Comparison of ENCODE assay signal across 29 cellular contexts in genomic region chr18:26637983-26638382, GRCh38.
"Had no signal": no experiment of that assay in that cellular context is flagged by ENCODE, and none has a peak within 500 bp of the region (broad histone marks: within the 10 kb centered on the region; RNA-seq: fewer than 3 reads in every experiment).

No MANE protein-coding gene starts in this region.

- H3K36me3 ChIP-seq: neutrophil, pancreas, prostate gland, right lobe of liver, sigmoid colon, suprapubic skin, thoracic aorta, thyroid gland, tibial nerve, upper lobe of left lung, vagina had no signal

- H3K27ac ChIP-seq: neutrophil, pancreas, prostate gland, right lobe of liver, sigmoid colon, suprapubic skin, thoracic aorta, thyroid gland, tibial nerve, upper lobe of left lung, vagina had no signal

- H3K4me3 ChIP-seq: pancreas, prostate gland, right lobe of liver, sigmoid colon, suprapubic skin, thoracic aorta, thyroid gland, tibial nerve, upper lobe of left lung, vagina had no signal

- H3K9me3 Mint-ChIP-seq: naive B cell; naive thymus-derived CD8-positive, alpha-beta T cell; natural killer cell treated with Interleukin-12 subunit alpha and Interleukin-12 subunit beta and Interleukin-15 and Interleukin-18, amount 100 ng/mL, for 72 hours; nephron progenitor cell; neural crest cell; stimulated activated memory B cell treated with anti-CD40 and anti-IgM and Interleukin-4, amounts not matched to agents 10 μg/mL and 1 μg/mL and 100 μg/mL, for 72 hours; stimulated activated naive CD8-positive, alpha-beta T cell treated with anti-CD3 and anti-CD28 coated beads, Interleukin-15, amount 100 ng/mL, for 72 hours had no signal

- DNase-seq: naive B cell; naive thymus-derived CD8-positive, alpha-beta T cell; nephron progenitor cell; pancreas; right cardiac atrium; right lobe of liver; sigmoid colon; small intestine; stimulated activated CD4-positive, alpha-beta T cell treated with anti-CD3 and anti-CD28 coated beads, Interleukin-15, amount 100 ng/mL, for 24 hours; stimulated activated CD4-positive, alpha-beta T cell treated with anti-CD3 and anti-CD28 coated beads, Interleukin-2, amount 100 ng/mL, for 24 hours; stimulated activated CD4-positive, alpha-beta T cell treated with anti-CD3 and anti-CD28 coated beads, Interleukin-4, amount 100 ng/mL, for 1 hour; stimulated activated CD4-positive, alpha-beta T cell treated with anti-CD3 and anti-CD28 coated beads, Interleukin-4, amount 100 ng/mL, for 4 hours; stimulated activated CD8-positive, alpha-beta memory T cell treated with anti-CD3 and anti-CD28 coated beads, Interleukin-4, amount 100 ng/mL, for 48 hours; stimulated activated naive CD4-positive, alpha-beta T cell; stimulated activated naive CD8-positive, alpha-beta T cell treated with anti-CD3 and anti-CD28 coated beads, Interleukin-15, amount 100 ng/mL, for 72 hours; stimulated activated naive CD8-positive, alpha-beta T cell treated with anti-CD3 and anti-CD28 coated beads, Interleukin-15, Interleukin-2, amounts not matched to agents 100 U/mL and 50 U/mL, for 24 hours; substantia nigra; thyroid gland; trophoblast cell; upper lobe of left lung had no signal

- H3K36me3 Mint-ChIP-seq: naive thymus-derived CD8-positive, alpha-beta T cell; natural killer cell treated with Interleukin-12 subunit alpha and Interleukin-12 subunit beta and Interleukin-15 and Interleukin-18, amount 100 ng/mL, for 72 hours; stimulated activated memory B cell treated with anti-CD40 and anti-IgM and Interleukin-4, amounts not matched to agents 10 μg/mL and 1 μg/mL and 100 μg/mL, for 72 hours had no signal

- H3K9me3 ChIP-seq: neutrophil, pancreas, prostate gland, right lobe of liver, sigmoid colon, suprapubic skin, thoracic aorta, thyroid gland, tibial nerve, upper lobe of left lung, vagina had no signal

- H3K4me1 ChIP-seq: pancreas, prostate gland, right lobe of liver, sigmoid colon, tibial nerve, vagina had no signal

- H3K27me3 ChIP-seq: pancreas, right lobe of liver, sigmoid colon, suprapubic skin, thyroid gland, tibial nerve, upper lobe of left lung, vagina had no signal

- H3K27ac Mint-ChIP-seq: naive B cell; naive thymus-derived CD8-positive, alpha-beta T cell; natural killer cell treated with Interleukin-12 subunit alpha and Interleukin-12 subunit beta and Interleukin-15 and Interleukin-18, amount 100 ng/mL, for 72 hours; nephron progenitor cell; stimulated activated memory B cell treated with anti-CD40 and anti-IgM and Interleukin-4, amounts not matched to agents 10 μg/mL and 1 μg/mL and 100 μg/mL, for 72 hours; stimulated activated naive CD8-positive, alpha-beta T cell treated with anti-CD3 and anti-CD28 coated beads, Interleukin-15, amount 100 ng/mL, for 72 hours had no signal

- H3K4me1 Mint-ChIP-seq: naive thymus-derived CD8-positive, alpha-beta T cell; neural crest cell; stimulated activated memory B cell treated with anti-CD40 and anti-IgM and Interleukin-4, amounts not matched to agents 10 μg/mL and 1 μg/mL and 100 μg/mL, for 72 hours; stimulated activated naive CD8-positive, alpha-beta T cell treated with anti-CD3 and anti-CD28 coated beads, Interleukin-15, amount 100 ng/mL, for 72 hours had no signal

- H3K4me3 Mint-ChIP-seq: naive B cell; naive thymus-derived CD8-positive, alpha-beta T cell; natural killer cell treated with Interleukin-12 subunit alpha and Interleukin-12 subunit beta and Interleukin-15 and Interleukin-18, amount 100 ng/mL, for 72 hours; nephron progenitor cell; neural crest cell; stimulated activated memory B cell treated with anti-CD40 and anti-IgM and Interleukin-4, amounts not matched to agents 10 μg/mL and 1 μg/mL and 100 μg/mL, for 72 hours; stimulated activated naive CD8-positive, alpha-beta T cell treated with anti-CD3 and anti-CD28 coated beads, Interleukin-15, amount 100 ng/mL, for 72 hours had no signal

- ATAC-seq: naive thymus-derived CD8-positive, alpha-beta T cell; pancreas; right cardiac atrium; right lobe of liver; stimulated activated memory B cell treated with anti-CD40 and anti-IgM and Interleukin-4, amounts not matched to agents 10 μg/mL and 1 μg/mL and 100 μg/mL, for 72 hours; stimulated activated naive CD8-positive, alpha-beta T cell treated with anti-CD3 and anti-CD28 coated beads, Interleukin-15, amount 100 ng/mL, for 72 hours; stimulated activated naive CD8-positive, alpha-beta T cell treated with anti-CD3 and anti-CD28 coated beads, Interleukin-15, Interleukin-2, amounts not matched to agents 100 U/mL and 50 U/mL, for 24 hours had no signal
